Comparison of ENCODE assay signal across 15 cellular contexts in the genomic region with DNA sequence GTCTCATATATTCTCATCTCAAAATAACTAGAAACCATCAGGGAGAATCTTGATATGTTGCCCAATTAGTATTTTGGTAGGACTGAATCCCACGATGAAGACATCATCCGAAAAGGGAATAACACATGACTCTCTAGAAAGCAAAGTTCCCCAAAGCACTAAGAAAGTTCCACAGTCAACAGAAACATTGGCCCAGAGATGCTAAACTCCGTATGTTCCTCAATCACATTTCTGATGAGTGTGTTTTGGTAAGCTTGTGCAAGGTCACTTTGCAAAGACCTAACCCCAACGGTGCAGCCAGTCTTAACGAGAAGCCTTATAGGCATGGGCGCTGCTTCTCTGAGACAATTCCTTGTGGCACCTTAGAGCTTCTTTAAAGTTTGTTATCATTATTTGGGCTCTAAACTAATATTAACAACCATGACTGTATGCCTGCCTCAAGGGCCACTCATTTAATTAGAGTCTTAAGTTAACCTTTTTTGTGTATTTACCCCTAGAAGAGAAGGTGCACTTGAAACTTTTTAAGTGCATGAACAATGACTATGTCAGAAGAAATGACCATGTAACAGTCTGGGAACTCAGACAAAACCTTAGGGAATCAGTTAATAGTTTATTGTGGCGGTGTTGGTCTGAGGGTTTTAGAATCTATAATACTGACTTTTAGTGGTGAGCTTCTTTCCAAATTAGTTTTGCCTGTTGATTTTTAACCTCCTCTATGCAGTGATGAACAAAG.
DNase-seq lines count a peak whose midpoint lies in the region; ATAC-seq, FAIRE-seq and TF ChIP-seq lines count a peak whose summit lies in the region.
"Had no signal": no experiment of that assay in that cellular context is flagged by ENCODE, and none has a peak within 500 bp of the region (broad histone marks: within the 10 kb centered on the region; RNA-seq: fewer than 3 reads in every experiment).

No MANE protein-coding gene starts in this region.

- H3K4me2 ChIP-seq in trophoblast cell (ENCODE audit: low read length) = no peak overlapping the region

- no peak overlapping the region for H4K12ac ChIP-seq in trophoblast cell (ENCODE audit: low read depth, low read length)

- no peak overlapping the region for H2AFZ ChIP-seq in trophoblast cell (ENCODE audit: insufficient read depth, low read length, poor library complexity)

- no peak overlapping the region for H2BK5ac ChIP-seq in trophoblast cell (ENCODE audit: low read depth, low read length, poor library complexity)

- WGBS in trophoblast cell (ENCODE audit: extremely low coverage, insufficient coverage, insufficient read length) = no CpG with 5 or more reads among the region's 7 CpGs

- H3K9ac ChIP-seq in trophoblast cell (ENCODE audit: low read length) = no peak overlapping the region

- ATAC-seq in left lung (peak; percentile 75), upper lobe of right lung (peak; percentile 76), SK-N-SH treated with all-trans-retinoic acid at 6 μM for 48 hours (no peak)
- ATAC-seq: CD8-positive, alpha-beta T cell had no signal

- H2BK12ac ChIP-seq in trophoblast cell (ENCODE audit: low read length) = peak overlapping the region; percentile 23

- no peak for TF ChIP-seq CTCF in left lung (IDR thresholded peaks at IDR 0.05)
- TF ChIP-seq CTCF in upper lobe of right lung (IDR thresholded peaks at IDR 0.05) = no peak

- no peak overlapping the region for H3K4me3 ChIP-seq in left lung
- no peak overlapping the region for H3K4me3 ChIP-seq in trophoblast cell (ENCODE audit: low read depth, low read length)
- no peak overlapping the region for H3K4me3 ChIP-seq in upper lobe of right lung
- H3K4me3 ChIP-seq: HAP-1 had no signal

- H4K91ac ChIP-seq in trophoblast cell (ENCODE audit: low read depth, low read length) = no peak overlapping the region

- intact Hi-C loops in left lung (cut with DNase I) (no loop called here), upper lobe of right lung (cut with DNase I) (no loop called here)

- FAIRE-seq in HTR-8/SVneo (lab: Jason Lieb, UNC) = no peak
- FAIRE-seq: A204.1, GM12892, H1 had no signal

- no peaks in the 10 kb centered on the region for H3K79me2 ChIP-seq in trophoblast cell (ENCODE audit: control insufficient read depth, insufficient read depth, low read length, poor library complexity)

- H3K79me1 ChIP-seq in trophoblast cell (ENCODE audit: low read length) = peaks cover 5% of the 10 kb centered on the region

- no peak overlapping the region for H3K23ac ChIP-seq in trophoblast cell (ENCODE audit: low read length)

- H3K27me3 ChIP-seq in left lung (no peaks in the 10 kb centered on the region), trophoblast cell (ENCODE audit: insufficient read depth, low read length) (no peaks in the 10 kb centered on the region), upper lobe of right lung (no peaks in the 10 kb centered on the region)

- DNase-seq in astrocyte of the hippocampus (ENCODE audit: low read depth, low spot score) (peak; percentile 32), left lung (no peak), trophoblast cell (peak in 1 of 2 donors; percentile 8), upper lobe of right lung (no peak), HTR-8/SVneo (ENCODE audit: insufficient read length, low spot score) (no peak)
- DNase-seq in stimulated activated CD4-positive, alpha-beta T cell treated with anti-CD3 and anti-CD28 coated beads, Interleukin-2, amount 100 ng/mL, for 24 hours = no peak
- DNase-seq: CD8-positive, alpha-beta T cell; COR-L47; DND-41; GDM1 had no signal

- no peak overlapping the region for H3K27ac ChIP-seq in left lung
- no peak overlapping the region for H3K27ac ChIP-seq in trophoblast cell (ENCODE audit: low read depth, low read length)
- H3K27ac ChIP-seq in upper lobe of right lung = no peak overlapping the region

- no peak overlapping the region for H4K8ac ChIP-seq in trophoblast cell (ENCODE audit: low read depth, low read length)

- H3K9me3 ChIP-seq in left lung (no peaks in the 10 kb centered on the region), trophoblast cell (ENCODE audit: insufficient read depth, low read depth, low read length) (no peaks in the 10 kb centered on the region), upper lobe of right lung (no peaks in the 10 kb centered on the region)
- H3K9me3 ChIP-seq: HAP-1 had no signal

- H3K18ac ChIP-seq in trophoblast cell (ENCODE audit: low read length) = no peak overlapping the region

- H2AK5ac ChIP-seq in trophoblast cell (ENCODE audit: low read length) = no peak overlapping the region

- H3K36me3 ChIP-seq in left lung = no peaks in the 10 kb centered on the region
- no peaks in the 10 kb centered on the region for H3K36me3 ChIP-seq in trophoblast cell (ENCODE audit: control insufficient read depth in 1 of 2, insufficient read depth in 2 of 2, low read length in 2 of 2)
- no peaks in the 10 kb centered on the region for H3K36me3 ChIP-seq in upper lobe of right lung
- H3K36me3 ChIP-seq: HAP-1 had no signal

- no peak overlapping the region for H3K4ac ChIP-seq in trophoblast cell (ENCODE audit: low read depth, low read length)

- H3K14ac ChIP-seq in trophoblast cell (ENCODE audit: low read length) = no peak overlapping the region

- peak overlapping the region; percentile 11 for H2BK120ac ChIP-seq in trophoblast cell (ENCODE audit: insufficient read depth, low read length, poor library complexity)

- H3K4me1 ChIP-seq in left lung (peaks cover 0 to 5% of the 10 kb centered on the region in 2 donors), trophoblast cell (ENCODE audit: control insufficient read depth in 1 of 2, insufficient read depth in 2 of 2, low read length in 2 of 2) (peaks cover 3% of the 10 kb centered on the region in 2 experiments), upper lobe of right lung (peaks cover 3% of the 10 kb centered on the region)

TF ChIP-seq in SK-N-SH treated with all-trans-retinoic acid at 6 μM for 48 hours, 23 proteins besides CTCF, POLR2A, EP300 and RAD21 (continues in another document):
- TF ChIP-seq ISL1 (CRISPR knock-in tag; IDR thresholded peaks at IDR 0.05) = no peak
- TF ChIP-seq ESRRG (CRISPR knock-in tag; IDR thresholded peaks at IDR 0.05) = no peak
- TF ChIP-seq TCF4 (CRISPR knock-in tag; IDR thresholded peaks at IDR 0.05; ENCODE audit: borderline replicate concordance) = no peak
- no peak for TF ChIP-seq RARB (CRISPR knock-in tag; IDR thresholded peaks at IDR 0.05)
- TF ChIP-seq ZFP30 (CRISPR knock-in tag; IDR thresholded peaks at IDR 0.05) = no peak
- TF ChIP-seq ARNTL (CRISPR knock-in tag; IDR thresholded peaks at IDR 0.05; ENCODE audit: borderline replicate concordance, low read depth) = no peak
- TF ChIP-seq, protein P1, sequence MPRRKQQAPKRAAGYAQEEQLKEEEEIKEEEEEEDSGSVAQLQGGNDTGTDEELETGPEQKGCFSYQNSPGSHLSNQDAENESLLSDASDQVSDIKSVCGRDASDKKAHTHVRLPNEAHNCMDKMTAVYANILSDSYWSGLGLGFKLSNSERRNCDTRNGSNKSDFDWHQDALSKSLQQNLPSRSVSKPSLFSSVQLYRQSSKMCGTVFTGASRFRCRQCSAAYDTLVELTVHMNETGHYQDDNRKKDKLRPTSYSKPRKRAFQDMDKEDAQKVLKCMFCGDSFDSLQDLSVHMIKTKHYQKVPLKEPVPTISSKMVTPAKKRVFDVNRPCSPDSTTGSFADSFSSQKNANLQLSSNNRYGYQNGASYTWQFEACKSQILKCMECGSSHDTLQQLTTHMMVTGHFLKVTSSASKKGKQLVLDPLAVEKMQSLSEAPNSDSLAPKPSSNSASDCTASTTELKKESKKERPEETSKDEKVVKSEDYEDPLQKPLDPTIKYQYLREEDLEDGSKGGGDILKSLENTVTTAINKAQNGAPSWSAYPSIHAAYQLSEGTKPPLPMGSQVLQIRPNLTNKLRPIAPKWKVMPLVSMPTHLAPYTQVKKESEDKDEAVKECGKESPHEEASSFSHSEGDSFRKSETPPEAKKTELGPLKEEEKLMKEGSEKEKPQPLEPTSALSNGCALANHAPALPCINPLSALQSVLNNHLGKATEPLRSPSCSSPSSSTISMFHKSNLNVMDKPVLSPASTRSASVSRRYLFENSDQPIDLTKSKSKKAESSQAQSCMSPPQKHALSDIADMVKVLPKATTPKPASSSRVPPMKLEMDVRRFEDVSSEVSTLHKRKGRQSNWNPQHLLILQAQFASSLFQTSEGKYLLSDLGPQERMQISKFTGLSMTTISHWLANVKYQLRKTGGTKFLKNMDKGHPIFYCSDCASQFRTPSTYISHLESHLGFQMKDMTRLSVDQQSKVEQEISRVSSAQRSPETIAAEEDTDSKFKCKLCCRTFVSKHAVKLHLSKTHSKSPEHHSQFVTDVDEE (CRISPR knock-in tag; IDR thresholded peaks at IDR 0.05) = no peak
- no peak for TF ChIP-seq ZNF8 (CRISPR knock-in tag; IDR thresholded peaks at IDR 0.05)
- no peak for TF ChIP-seq OSR1 (CRISPR knock-in tag; IDR thresholded peaks at IDR 0.05)
- no peak for TF ChIP-seq GLIS3 (CRISPR knock-in tag; IDR thresholded peaks at IDR 0.05)
- TF ChIP-seq, protein P2, sequence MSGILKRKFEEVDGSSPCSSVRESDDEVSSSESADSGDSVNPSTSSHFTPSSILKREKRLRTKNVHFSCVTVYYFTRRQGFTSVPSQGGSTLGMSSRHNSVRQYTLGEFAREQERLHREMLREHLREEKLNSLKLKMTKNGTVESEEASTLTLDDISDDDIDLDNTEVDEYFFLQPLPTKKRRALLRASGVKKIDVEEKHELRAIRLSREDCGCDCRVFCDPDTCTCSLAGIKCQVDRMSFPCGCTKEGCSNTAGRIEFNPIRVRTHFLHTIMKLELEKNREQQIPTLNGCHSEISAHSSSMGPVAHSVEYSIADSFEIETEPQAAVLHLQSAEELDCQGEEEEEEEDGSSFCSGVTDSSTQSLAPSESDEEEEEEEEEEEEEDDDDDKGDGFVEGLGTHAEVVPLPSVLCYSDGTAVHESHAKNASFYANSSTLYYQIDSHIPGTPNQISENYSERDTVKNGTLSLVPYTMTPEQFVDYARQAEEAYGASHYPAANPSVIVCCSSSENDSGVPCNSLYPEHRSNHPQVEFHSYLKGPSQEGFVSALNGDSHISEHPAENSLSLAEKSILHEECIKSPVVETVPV (CRISPR knock-in tag; IDR thresholded peaks at IDR 0.05) = no peak
- no peak for TF ChIP-seq CSDC2 (CRISPR knock-in tag; IDR thresholded peaks at IDR 0.05)
